In genomic region chr3:56468184-56469106, GRCh38 we compare ENCODE assay signal across 8 cellular contexts. TPM values are rescaled to one million over a fixed set of nuclear protein-coding genes. Genes with fewer than 3 reads are reported as not detected.
A peak's percentile ranks its signal among the peaks of the same experiment; 100 is the strongest.
DNase-seq lines count a peak whose midpoint lies in the region; ATAC-seq and TF ChIP-seq lines count a peak whose summit lies in the region.

TSS of gene ERC2 (minus strand) at chr3:56468467.

- TF ChIP-seq POLR2A in body of pancreas (IDR thresholded peaks at IDR 0.05), result no peak
- no peak for TF ChIP-seq POLR2A in gastrocnemius medialis (IDR thresholded peaks at IDR 0.05)

- peak within 1 kb of the TSS; percentile 54 for H3K9ac ChIP-seq in iPS-15b (ENCODE audit: low read depth, low read length)

- TF ChIP-seq CTCF in body of pancreas (IDR thresholded peaks at IDR 0.05) (peak in 3 of 7 experiments; percentile 9 to 21 (median 19)), gastrocnemius medialis (IDR thresholded peaks at IDR 0.05 in 4 of 5, conservative IDR thresholded peaks at IDR 0.05 in 1 of 5) (no peak)

- H3K4me3 ChIP-seq in body of pancreas (peak within 1 kb of the TSS; percentile 39 to 65), iPS-15b (ENCODE audit: low read depth, low read length) (peak within 1 kb of the TSS; percentile 87), gastrocnemius medialis (peak within 1 kb of the TSS; percentile 47 to 49 (median 48))

- H3K27ac ChIP-seq in body of pancreas (peak within 1 kb of the TSS in 2 of 4 donors; percentile 24 to 58), gastrocnemius medialis (no peak within 1 kb of the TSS)

- ATAC-seq in body of pancreas (peak; percentile 75), gastrocnemius medialis (no peak), HG02588 (IDR thresholded peaks at IDR 0.05; ENCODE audit: unreplicated experiment) (no peak), HG02571 (IDR thresholded peaks at IDR 0.05; ENCODE audit: unreplicated experiment) (no peak), HG03342 (IDR thresholded peaks at IDR 0.05; ENCODE audit: unreplicated experiment) (no peak)

- 3 to 15% methylated on average over 17 to 80 of the region's 82 CpGs for WGBS in body of pancreas, 2 donors

- H3K4me1 ChIP-seq in body of pancreas, result peaks cover 13% of the 10 kb centered on the region
- H3K4me1 ChIP-seq in iPS-15b (ENCODE audit: control insufficient read depth, insufficient read depth, low read length), result no peaks in the 10 kb centered on the region
- peaks cover 9 to 11% of the 10 kb centered on the region in 2 donors for H3K4me1 ChIP-seq in gastrocnemius medialis

- H3K27me3 ChIP-seq in body of pancreas (no peaks in the 10 kb centered on the region), iPS-15b (ENCODE audit: control insufficient read depth, insufficient read depth, low read length) (no peaks in the 10 kb centered on the region), gastrocnemius medialis (peaks cover 24 to 50% (median 36%) of the 10 kb centered on the region in 3 donors)

- DNase-seq in ELF-1 (ENCODE audit: low read depth, low spot score) (peak; percentile 80), NCI-H2171 (lab: John Stamatoyannopoulos, UW) (peak; percentile 47), body of pancreas (peak; percentile 52 to 75 (median 62)), gastrocnemius medialis (no peak)

- no peaks in the 10 kb centered on the region for H3K9me3 ChIP-seq in body of pancreas
- no peaks in the 10 kb centered on the region for H3K9me3 ChIP-seq in iPS-15b (ENCODE audit: control insufficient read depth, insufficient read depth, low read length)
- no peaks in the 10 kb centered on the region for H3K9me3 ChIP-seq in gastrocnemius medialis

- H3K36me3 ChIP-seq in body of pancreas (replicated peaks in 1 of 2; ENCODE audit: insufficient read depth in 1 of 2, low read depth in 2 of 2), result no peaks in the 10 kb centered on the region
- H3K36me3 ChIP-seq in iPS-15b (ENCODE audit: control insufficient read depth, insufficient read depth, low read length), result no peaks in the 10 kb centered on the region
- no peaks in the 10 kb centered on the region for H3K36me3 ChIP-seq in gastrocnemius medialis

- intact Hi-C loops in body of pancreas (cut with DNase I), result no loop called here
- intact Hi-C loops in gastrocnemius medialis (cut with DNase I; ENCODE audit: low total_unique reads), result no loop called here

- in situ Hi-C loops in gastrocnemius medialis (cut with MboI; ENCODE audit: low sequenced_read_pairs in 4 of 4), result no loop called here

RNA-seq across cellular contexts. Expression of gene ERC2, which starts in this region (rescaled TPM):
- total RNA-seq in body of pancreas (1 to 10 TPM; 4.0 to 4.7 TPM), gastrocnemius medialis (not detected)

Comparison
In these comparisons a context has a peak if more than half of its experiments do, and no peak if none do; other contexts are left out.
1. RNA of gene ERC2 (total RNA-seq): 4.0 to 4.7 TPM in body of pancreas; not detected in gastrocnemius medialis; every median in the first group is over 4 times any median in the second.
2. DNase-seq: peak in ELF-1 (single experiment), NCI-H2171 (single experiment) and body of pancreas (4 of 4); none in gastrocnemius medialis (0 of 2).
3. Peak in every context shown above with its lines, with median percentiles within 50 percentile points of each other: H3K4me3 ChIP-seq.